12 cellular contexts compared by ENCODE assay signal in the genomic region with DNA sequence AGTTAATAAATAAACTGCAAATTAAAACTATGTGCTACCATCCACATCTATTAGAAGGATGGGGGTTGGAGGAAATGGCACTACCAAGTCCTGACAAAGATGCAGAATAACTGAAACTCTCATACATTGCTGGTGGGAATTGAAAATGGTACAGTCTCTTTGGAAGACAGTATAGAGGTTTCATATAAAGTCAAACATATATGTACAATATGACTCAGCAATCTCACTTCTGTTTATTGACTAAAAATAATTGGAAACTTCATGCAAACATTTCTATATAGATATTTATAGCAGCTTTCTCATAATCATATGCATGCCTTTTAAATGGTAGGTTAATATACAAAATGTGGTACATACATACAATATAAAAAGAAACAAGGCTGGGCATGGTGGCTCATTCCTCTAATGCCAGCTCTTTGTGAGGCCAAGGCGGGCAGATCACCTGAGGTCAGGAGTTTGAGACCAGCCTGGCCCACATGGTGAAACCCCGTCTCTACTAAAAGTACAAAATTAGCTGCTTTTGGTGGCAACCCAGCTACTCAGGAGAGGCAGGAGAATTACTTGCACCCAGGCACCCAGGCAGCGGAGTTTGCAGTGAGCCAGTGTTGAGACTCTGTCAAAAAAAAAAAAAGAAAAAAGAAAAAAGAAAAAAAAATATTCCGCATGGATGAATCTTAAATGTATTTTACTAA.
DNase-seq lines count a peak whose midpoint lies in the region; ATAC-seq lines count a peak whose summit lies in the region.
"Had no signal": no experiment of that assay in that cellular context is flagged by ENCODE, and none has a peak within 500 bp of the region (broad histone marks: within the 10 kb centered on the region; RNA-seq: fewer than 3 reads in every experiment).

No MANE protein-coding gene starts in this region.

- POLR2A ChIA-PET in activated CD4-positive, alpha-beta memory T cell treated with anti-CD3 and anti-CD28 coated beads, Interleukin-2, amount 10 ng/mL, durations not matched to agents 7 days and 5 days (lab: Charles Lee), result no interaction called here

- peak; percentile 97 for ATAC-seq in GM19035 (IDR thresholded peaks at IDR 0.05; ENCODE audit: unreplicated experiment)
- ATAC-seq in GM21786 (IDR thresholded peaks at IDR 0.05; ENCODE audit: unreplicated experiment), result peak; percentile 96
- peak; percentile 99 for ATAC-seq in HG03103 (IDR thresholded peaks at IDR 0.05; ENCODE audit: low read depth, unreplicated experiment)
- ATAC-seq: gastroesophageal sphincter had no signal

- H3K27me3 Mint-ChIP-seq in activated CD4-positive, alpha-beta memory T cell treated with anti-CD3 and anti-CD28 coated beads, Interleukin-2, amount 10 ng/mL, durations not matched to agents 7 days and 5 days, result peaks cover 1% of the 10 kb centered on the region

- no peaks in the 10 kb centered on the region for H3K9me3 Mint-ChIP-seq in activated CD4-positive, alpha-beta memory T cell treated with anti-CD3 and anti-CD28 coated beads, Interleukin-2, amount 10 ng/mL, durations not matched to agents 7 days and 5 days

- H3K4me1 Mint-ChIP-seq in activated CD4-positive, alpha-beta memory T cell treated with anti-CD3 and anti-CD28 coated beads, Interleukin-2, amount 10 ng/mL, durations not matched to agents 7 days and 5 days, result no peaks in the 10 kb centered on the region

- DNase-seq in UCSD-AML1 (lab: John Stamatoyannopoulos, UW; ENCODE audit: unreplicated experiment) (no peak), NCI-H187 treated with DMSO at 0.1 percent for 48 hours (lab: John Stamatoyannopoulos, UW) (no peak)
- DNase-seq in activated CD4-positive, alpha-beta memory T cell treated with anti-CD3 and anti-CD28 coated beads, Interleukin-2, amount 10 ng/mL, durations not matched to agents 7 days and 5 days, result no peak
- no peak for DNase-seq in activated effector memory CD4-positive, alpha-beta T cell treated with anti-CD3 and anti-CD28 coated beads, Interleukin-2, amount 50 U/mL, for 16 hours
- DNase-seq: anterior cingulate cortex, dorsolateral prefrontal cortex, NCI-H524, SHP77 treated with DMSO at 0.1 percent for 48 hours had no signal

- no peak overlapping the region for H3K27ac Mint-ChIP-seq in activated CD4-positive, alpha-beta memory T cell treated with anti-CD3 and anti-CD28 coated beads, Interleukin-2, amount 10 ng/mL, durations not matched to agents 7 days and 5 days

- H3K36me3 Mint-ChIP-seq in activated CD4-positive, alpha-beta memory T cell treated with anti-CD3 and anti-CD28 coated beads, Interleukin-2, amount 10 ng/mL, durations not matched to agents 7 days and 5 days (ENCODE audit: low read depth), result no peaks in the 10 kb centered on the region

- CTCF ChIA-PET in activated CD4-positive, alpha-beta memory T cell treated with anti-CD3 and anti-CD28 coated beads, Interleukin-2, amount 10 ng/mL, durations not matched to agents 7 days and 5 days (lab: Charles Lee), result no interaction called here

- H3K4me3 Mint-ChIP-seq in activated CD4-positive, alpha-beta memory T cell treated with anti-CD3 and anti-CD28 coated beads, Interleukin-2, amount 10 ng/mL, durations not matched to agents 7 days and 5 days, result no peak overlapping the region
